ENCODE assay signal across 9 cellular contexts in the genomic region with DNA sequence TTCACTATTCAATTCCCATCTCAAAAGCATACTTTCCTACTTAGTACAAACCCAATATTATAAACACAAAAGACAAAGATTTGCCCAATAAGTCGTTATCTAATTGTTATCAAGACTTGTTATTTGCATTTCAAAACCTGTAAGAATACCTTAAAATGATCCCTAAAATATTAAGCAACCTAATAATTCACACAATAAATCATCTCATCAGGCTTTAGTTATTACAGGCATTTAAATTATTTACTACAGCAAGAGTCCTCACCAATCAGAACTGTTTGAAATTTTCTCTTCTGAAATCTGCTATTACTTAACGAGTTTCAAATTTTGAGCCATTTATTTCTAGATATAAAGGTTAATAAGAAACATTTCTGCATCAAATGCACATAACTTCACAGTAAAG. TPM values are rescaled to one million over a fixed set of nuclear protein-coding genes. Genes with fewer than 3 reads are reported as not detected.
A peak's percentile ranks its signal among the peaks of the same experiment; 100 is the strongest.
DNase-seq lines count a peak whose midpoint lies in the region; FAIRE-seq and TF ChIP-seq lines count a peak whose summit lies in the region.
"Had no signal": no experiment of that assay in that cellular context is flagged by ENCODE, and none has a peak within 500 bp of the region (broad histone marks: within the 10 kb centered on the region; RNA-seq: fewer than 3 reads in every experiment).

No MANE protein-coding gene starts in this region.

- no peak for TF ChIP-seq POLR2A in thyroid gland (IDR thresholded peaks at IDR 0.05)

- peak overlapping the region; percentile 64 to 90 (median 81); a peak in 21 of 22 replicates for H3K4me2 ChIP-seq in BLaER1 treated with 17β-estradiol and CSF1 and Interleukin-3, amounts not matched to agents 10 nM and 100 nM
- H3K4me2 ChIP-seq in KMS-11 (peak overlapping the region; percentile 84), neural cell (ENCODE audit: low read length) (peak overlapping the region; percentile 92)

- no peak for FAIRE-seq in urothelium cell line (lab: Jason Lieb, UNC)

- peaks cover 11 to 30% (median 25%) of the 10 kb centered on the region in 11 experiments for H3K36me3 ChIP-seq in BLaER1 treated with 17β-estradiol and CSF1 and Interleukin-3, amounts not matched to agents 10 nM and 100 nM
- H3K36me3 ChIP-seq in KMS-11 (ENCODE audit: insufficient read depth) (peaks cover 5% of the 10 kb centered on the region; the same call in 1 of the 2 replicates), neural cell (ENCODE audit: insufficient read depth, low read length) (no peaks in the 10 kb centered on the region), thyroid gland (no peaks in the 10 kb centered on the region)

- H3K4me1 ChIP-seq in BLaER1 treated with 17β-estradiol and CSF1 and Interleukin-3, amounts not matched to agents 10 nM and 100 nM = peaks cover 42 to 58% (median 51%) of the 10 kb centered on the region in 10 experiments
- H3K4me1 ChIP-seq in KMS-11 (ENCODE audit: low read depth, poor library complexity, severe bottlenecking) (peaks cover 73% of the 10 kb centered on the region), thyroid gland (peaks cover 5 to 6% of the 10 kb centered on the region in 2 donors)

- H3K4me3 Mint-ChIP-seq in chondrocyte (ENCODE audit: unreplicated experiment) = peak overlapping the region; percentile 87

- TF ChIP-seq RAD21 in neural cell (conservative IDR thresholded peaks at IDR 0.05) = no peak

- H4K20me1 ChIP-seq in BLaER1 treated with 17β-estradiol and CSF1 and Interleukin-3, amounts not matched to agents 10 nM and 100 nM = peaks cover 5 to 38% (median 19%) of the 10 kb centered on the region in 11 experiments; a peak in 17 of 22 replicates
- no peaks in the 10 kb centered on the region for H4K20me1 ChIP-seq in KMS-11 (ENCODE audit: insufficient read depth)
- no peaks in the 10 kb centered on the region for H4K20me1 ChIP-seq in neural cell (ENCODE audit: insufficient read depth)

- H3K79me2 ChIP-seq in KMS-11 (ENCODE audit: insufficient read depth, low read depth) = peaks cover 61% of the 10 kb centered on the region
- H3K79me2 ChIP-seq in neural cell (replicated peaks; ENCODE audit: insufficient read depth, low read length) = peaks cover 58% of the 10 kb centered on the region

- intact Hi-C loops in thyroid gland (cut with DNase I) = no loop called here

- peak overlapping the region; percentile 88 to 97 (median 95); a peak in 19 of 22 replicates for H3K27ac ChIP-seq in BLaER1 treated with 17β-estradiol and CSF1 and Interleukin-3, amounts not matched to agents 10 nM and 100 nM
- H3K27ac ChIP-seq in KMS-11 (peak overlapping the region; percentile 72), neural cell (ENCODE audit: low read length) (peak overlapping the region; percentile 96), thyroid gland (peak overlapping the region in 1 of 3 donors; percentile 81)

- H2AFZ ChIP-seq in KMS-11 (ENCODE audit: low read depth) = no peak overlapping the region
- H2AFZ ChIP-seq in neural cell (ENCODE audit: low read depth, low read length) = no peak overlapping the region

- H3F3A ChIP-seq in neural cell (ENCODE audit: insufficient read depth, low read length, poor library complexity, severe bottlenecking) = peaks cover 8% of the 10 kb centered on the region

- no peaks in the 10 kb centered on the region for H3K9me3 ChIP-seq in BLaER1 treated with 17β-estradiol and CSF1 and Interleukin-3, amounts not matched to agents 10 nM and 100 nM (replicated peaks in 1 of 11)
- H3K9me3 ChIP-seq in neural cell (ENCODE audit: low read length) = no peaks in the 10 kb centered on the region
- H3K9me3 ChIP-seq in thyroid gland = no peaks in the 10 kb centered on the region

- TF ChIP-seq CTCF in KMS-11 (conservative IDR thresholded peaks at IDR 0.05; ENCODE audit: low read depth, low read length) = no peak
- TF ChIP-seq CTCF in chondrocyte (IDR thresholded peaks at IDR 0.05) = no peak
- TF ChIP-seq CTCF in neural cell (IDR thresholded peaks at IDR 0.05; ENCODE audit: poor library complexity, severe bottlenecking) = no peak
- TF ChIP-seq CTCF in thyroid gland (IDR thresholded peaks at IDR 0.05) = no peak

- H3K9me2 ChIP-seq in neural cell (ENCODE audit: insufficient read depth, low read length) = no peaks in the 10 kb centered on the region

- H3K4me3 ChIP-seq in BLaER1 treated with 17β-estradiol and CSF1 and Interleukin-3, amounts not matched to agents 10 nM and 100 nM = peak overlapping the region; percentile 82 to 95 (median 88)
- H3K4me3 ChIP-seq in KMS-11 (IDR thresholded peaks at IDR 0.05; ENCODE audit: insufficient read depth, low read depth, low read length) (peak overlapping the region; percentile 22), neural cell (ENCODE audit: low read length) (peak overlapping the region; percentile 75), thyroid gland (replicated peaks in 1 of 3) (no peak overlapping the region)

- no peak overlapping the region for H3K27ac Mint-ChIP-seq in chondrocyte (ENCODE audit: unreplicated experiment)

- DNase-seq in chondrocyte (ENCODE audit: low spot score) (no peak), GM19238 (ENCODE audit: insufficient read length, low spot score) (no peak), urothelium cell line (ENCODE audit: low spot score) (no peak), thyroid gland (no peak), NCI-H2081 treated with DMSO at 0.1 percent for 48 hours (lab: John Stamatoyannopoulos, UW) (no peak)
- DNase-seq: stimulated activated CD4-positive, alpha-beta T cell treated with anti-CD3 and anti-CD28 coated beads, Interleukin-4, amount 100 ng/mL, for 1 hour had no signal

- peaks cover 38% of the 10 kb centered on the region for H3K4me1 Mint-ChIP-seq in chondrocyte (ENCODE audit: low read depth)

- WGBS in thyroid gland, 2 donors = 44 to 53% methylated on average over 2 of the region's 2 CpGs

- no peak for TF ChIP-seq EP300 in neural cell (conservative IDR thresholded peaks at IDR 0.05; ENCODE audit: poor library complexity, severe bottlenecking)

- H3K9ac ChIP-seq in BLaER1 treated with 17β-estradiol and CSF1 and Interleukin-3, amounts not matched to agents 10 nM and 100 nM = peak overlapping the region; percentile 92 to 98 (median 97)
- H3K9ac ChIP-seq in KMS-11 = peak overlapping the region; percentile 70; the same call in 1 of the 2 replicates
- H3K9ac ChIP-seq in neural cell (ENCODE audit: low read length) = peak overlapping the region; percentile 95

- H3K9me3 Mint-ChIP-seq in chondrocyte (ENCODE audit: low read depth) = no peaks in the 10 kb centered on the region

- no peaks in the 10 kb centered on the region for H3K27me3 Mint-ChIP-seq in chondrocyte (ENCODE audit: low read depth)

- no peaks in the 10 kb centered on the region for H3K36me3 Mint-ChIP-seq in chondrocyte (ENCODE audit: low read depth)

- H3K27me3 ChIP-seq in BLaER1 treated with 17β-estradiol and CSF1 and Interleukin-3, amounts not matched to agents 10 nM and 100 nM = no peaks in the 10 kb centered on the region
- H3K27me3 ChIP-seq in KMS-11 (ENCODE audit: insufficient read depth, low read depth) (no peaks in the 10 kb centered on the region), neural cell (ENCODE audit: insufficient read depth, low read depth, low read length) (no peaks in the 10 kb centered on the region), thyroid gland (no peaks in the 10 kb centered on the region)

TF ChIP-seq in neural cell, 6 proteins besides CTCF, POLR2A, EP300 and RAD21:
- no peak for TF ChIP-seq MXI1 (conservative IDR thresholded peaks at IDR 0.05; ENCODE audit: poor library complexity, severe bottlenecking)
- TF ChIP-seq, protein P1, sequence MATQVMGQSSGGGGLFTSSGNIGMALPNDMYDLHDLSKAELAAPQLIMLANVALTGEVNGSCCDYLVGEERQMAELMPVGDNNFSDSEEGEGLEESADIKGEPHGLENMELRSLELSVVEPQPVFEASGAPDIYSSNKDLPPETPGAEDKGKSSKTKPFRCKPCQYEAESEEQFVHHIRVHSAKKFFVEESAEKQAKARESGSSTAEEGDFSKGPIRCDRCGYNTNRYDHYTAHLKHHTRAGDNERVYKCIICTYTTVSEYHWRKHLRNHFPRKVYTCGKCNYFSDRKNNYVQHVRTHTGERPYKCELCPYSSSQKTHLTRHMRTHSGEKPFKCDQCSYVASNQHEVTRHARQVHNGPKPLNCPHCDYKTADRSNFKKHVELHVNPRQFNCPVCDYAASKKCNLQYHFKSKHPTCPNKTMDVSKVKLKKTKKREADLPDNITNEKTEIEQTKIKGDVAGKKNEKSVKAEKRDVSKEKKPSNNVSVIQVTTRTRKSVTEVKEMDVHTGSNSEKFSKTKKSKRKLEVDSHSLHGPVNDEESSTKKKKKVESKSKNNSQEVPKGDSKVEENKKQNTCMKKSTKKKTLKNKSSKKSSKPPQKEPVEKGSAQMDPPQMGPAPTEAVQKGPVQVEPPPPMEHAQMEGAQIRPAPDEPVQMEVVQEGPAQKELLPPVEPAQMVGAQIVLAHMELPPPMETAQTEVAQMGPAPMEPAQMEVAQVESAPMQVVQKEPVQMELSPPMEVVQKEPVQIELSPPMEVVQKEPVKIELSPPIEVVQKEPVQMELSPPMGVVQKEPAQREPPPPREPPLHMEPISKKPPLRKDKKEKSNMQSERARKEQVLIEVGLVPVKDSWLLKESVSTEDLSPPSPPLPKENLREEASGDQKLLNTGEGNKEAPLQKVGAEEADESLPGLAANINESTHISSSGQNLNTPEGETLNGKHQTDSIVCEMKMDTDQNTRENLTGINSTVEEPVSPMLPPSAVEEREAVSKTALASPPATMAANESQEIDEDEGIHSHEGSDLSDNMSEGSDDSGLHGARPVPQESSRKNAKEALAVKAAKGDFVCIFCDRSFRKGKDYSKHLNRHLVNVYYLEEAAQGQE (IDR thresholded peaks at IDR 0.05; ENCODE audit: borderline replicate concordance) = no peak
- no peak for TF ChIP-seq SMC3 (conservative IDR thresholded peaks at IDR 0.05; ENCODE audit: poor library complexity)
- no peak for TF ChIP-seq TAF1 (IDR thresholded peaks at IDR 0.05; ENCODE audit: low read depth)
- TF ChIP-seq EZH2 (IDR thresholded peaks at IDR 0.05; ENCODE audit: borderline replicate concordance, insufficient read depth, low read length, poor library complexity, severe bottlenecking) = no peak
- no peak for TF ChIP-seq POLR2AphosphoS5 (IDR thresholded peaks at IDR 0.05)

RNA-seq across cellular contexts. Expression of a gene that starts 1.6 kb away (rescaled TPM):
- total RNA-seq in chondrocyte (52.1 to 64.1 TPM (median 54.7 TPM) in 3 replicates), thyroid gland (10 to 100 TPM; 35.9 to 51.5 (median 42.5) TPM)
- polyA plus RNA-seq in neural cell = 195 and 224 TPM in 2 replicates
- 351 and 428 TPM in 2 replicates for polyA minus RNA-seq in neural cell

Comparison
In these comparisons a context has a peak if more than half of its experiments do, and no peak if none do; other contexts are left out.
1. H3K4me3 ChIP-seq: peak in BLaER1 treated with 17β-estradiol and CSF1 and Interleukin-3, amounts not matched to agents 10 nM and 100 nM (10 of 10), KMS-11 (single experiment) and neural cell (single experiment); none in thyroid gland (0 of 3).
2. Peak in every context shown above with its lines, with median percentiles within 50 percentile points of each other: H3K4me2 ChIP-seq and H3K9ac ChIP-seq.